In genomic region chr20:10551732-10552724, GRCh38 we compare ENCODE assay signal across 9 cellular contexts.
DNase-seq lines count a peak whose midpoint lies in the region; ATAC-seq, FAIRE-seq and TF ChIP-seq lines count a peak whose summit lies in the region.
"Had no signal": no experiment of that assay in that cellular context is flagged by ENCODE, and none has a peak within 500 bp of the region (broad histone marks: within the 10 kb centered on the region; RNA-seq: fewer than 3 reads in every experiment).

No MANE protein-coding gene starts in this region.

- no peaks in the 10 kb centered on the region for H3K36me3 ChIP-seq in H1 (ENCODE audit: control insufficient read depth in 2 of 4, insufficient read depth in 4 of 4, low read length in 3 of 4)

- 68% methylated on average over 8 of the region's 8 CpGs; no CpG with 5 or more reads in 1 of the 2 experiments for WGBS in H1 (ENCODE audit: extremely low coverage in 1 of 2, insufficient coverage in 1 of 2, insufficient read length in 1 of 2, insufficient replicate concordance in 2 of 2, low coverage in 1 of 2, low lambda C conversion rate in 2 of 2, missing lambda C conversion rate in 1 of 2), 2 experiments

- no peak overlapping the region for H3K23ac ChIP-seq in H1 (ENCODE audit: insufficient read length)

- no peak for TF ChIP-seq RAD21 in H1 (IDR thresholded peaks at IDR 0.05 in 1 of 2, conservative IDR thresholded peaks at IDR 0.05 in 1 of 2; ENCODE audit: low read depth in 2 of 2, low read length in 2 of 2)

- no peaks in the 10 kb centered on the region; the same call in 1 of the 2 replicates for H3K23me2 ChIP-seq in H1 (ENCODE audit: low read depth, low read length)

- H2AK5ac ChIP-seq in H1 (ENCODE audit: low read depth, low read length), result peak overlapping the region; percentile 83; the same call in 1 of the 2 replicates

- peak overlapping the region; percentile 81 for H4K5ac ChIP-seq in H1 (ENCODE audit: insufficient read length, low read depth, low read length)

- no peaks in the 10 kb centered on the region for H3K36me3 Mint-ChIP-seq in glutamatergic neuron (ENCODE audit: unreplicated experiment)

- H3K27ac ChIP-seq in H1 (ENCODE audit: low read depth, low read length), result 0 out of 2 replicates have a peak overlapping the region, but pooled peaks have one; percentile 3
- H3K27ac ChIP-seq in coronary artery, result peak overlapping the region in 1 of 2 donors; percentile 42
- H3K27ac ChIP-seq: KMS-11 had no signal

- TF ChIP-seq EP300 in H1 (IDR thresholded peaks at IDR 0.05; ENCODE audit: borderline replicate concordance in 1 of 2, low read depth in 2 of 2, low read length in 2 of 2), result no peak

- H3K9ac ChIP-seq in H1 (replicated peaks in 1 of 4; ENCODE audit: extremely low read depth in 1 of 4, low read depth in 3 of 4, low read length in 3 of 4), result no peak overlapping the region
- H3K9ac ChIP-seq: KMS-11 had no signal

- peaks cover 23% of the 10 kb centered on the region for H3K4me1 Mint-ChIP-seq in glutamatergic neuron (ENCODE audit: low read depth, unreplicated experiment)

- POLR2A ChIA-PET in H1 (lab: Charles Lee; ENCODE audit: partially characterized antibody), result no interaction called here

- no peak overlapping the region; the same call in 1 of the 2 replicates for H2BK5ac ChIP-seq in H1 (ENCODE audit: low read depth, low read length)

- H3K27ac Mint-ChIP-seq in glutamatergic neuron (ENCODE audit: unreplicated experiment), result no peak overlapping the region

- peaks cover 4% of the 10 kb centered on the region for H3K27me3 Mint-ChIP-seq in glutamatergic neuron (ENCODE audit: unreplicated experiment)

- no peaks in the 10 kb centered on the region for H3K27me3 ChIP-seq in H1 (replicated peaks in 1 of 4; ENCODE audit: control insufficient read depth in 3 of 4, extremely low read depth in 1 of 4, insufficient read depth in 3 of 4, low read length in 3 of 4)

- H3K4me3 ChIP-seq in H1 (ENCODE audit: extremely low read depth in 1 of 4, insufficient read depth in 2 of 4, low read depth in 3 of 4, low read length in 4 of 4), result peak overlapping the region in 1 of 4 experiments; percentile 8; a peak in 1 of 8 replicates
- no peak overlapping the region for H3K4me3 ChIP-seq in coronary artery

- ATAC-seq in GM18909 (IDR thresholded peaks at IDR 0.05; ENCODE audit: poor library complexity, unreplicated experiment), result peak; percentile 55
- ATAC-seq in HG03442 (IDR thresholded peaks at IDR 0.05; ENCODE audit: unreplicated experiment), result peak; percentile 78

- FAIRE-seq in H1 (lab: Jason Lieb, UNC), result peak; percentile 45

- H3K79me2 ChIP-seq in H1 (ENCODE audit: control insufficient read depth in 1 of 2, insufficient read depth in 2 of 2, low read length in 2 of 2), result no peaks in the 10 kb centered on the region

- peak overlapping the region; percentile 70 for H3K14ac ChIP-seq in H1 (ENCODE audit: insufficient read length)

- H4K20me1 ChIP-seq in H1 (replicated peaks in 1 of 2; ENCODE audit: control insufficient read depth in 1 of 2, insufficient read depth in 2 of 2, low read length in 2 of 2), result no peaks in the 10 kb centered on the region

- H2BK15ac ChIP-seq in H1 (ENCODE audit: low read length), result peak overlapping the region; percentile 18; the same call in 1 of the 2 replicates

- peak overlapping the region; percentile 17 to 38; a peak in 2 of 4 replicates for H3K4me2 ChIP-seq in H1 (ENCODE audit: insufficient read depth in 1 of 2, low read depth in 2 of 2, low read length in 2 of 2)
- H3K4me2 ChIP-seq: KMS-11 had no signal

- no peak for TF ChIP-seq CTCF in H1 (IDR thresholded peaks at IDR 0.05; ENCODE audit: control extremely low read depth in 1 of 3, insufficient read depth in 1 of 3, low read depth in 1 of 3, low read length in 3 of 3)
- TF ChIP-seq CTCF in coronary artery (IDR thresholded peaks at IDR 0.05), result no peak
- TF ChIP-seq CTCF in glutamatergic neuron (IDR thresholded peaks at IDR 0.05; ENCODE audit: partially characterized antibody, unreplicated experiment), result no peak

- H2BK12ac ChIP-seq in H1 (ENCODE audit: low read depth, low read length), result peak overlapping the region; percentile 62; the same call in 1 of the 2 replicates

- no peak overlapping the region for H3K56ac ChIP-seq in H1 (replicated peaks; ENCODE audit: insufficient read length, low read depth, low read length)

- no peak for TF ChIP-seq POLR2A in H1 (IDR thresholded peaks at IDR 0.05; ENCODE audit: control extremely low read depth in 1 of 2, low read depth in 2 of 2, low read length in 2 of 2)

- H2BK20ac ChIP-seq in H1 (ENCODE audit: low read length), result no peak overlapping the region; the same call in 1 of the 2 replicates

- no peak overlapping the region for H3K4me3 Mint-ChIP-seq in glutamatergic neuron (ENCODE audit: unreplicated experiment)

- H4K91ac ChIP-seq in H1 (replicated peaks; ENCODE audit: insufficient read length, low read length), result peak overlapping the region; percentile 92

- H4K8ac ChIP-seq in H1 (ENCODE audit: extremely low read depth, insufficient read depth, low read length), result no peak overlapping the region

- DNase-seq in Ammon's horn (ENCODE audit: low spot score), result peak; percentile 22
- peak in 1 of 2 experiments; percentile 17 for DNase-seq in H1 (ENCODE audit: low read depth in 1 of 2, low spot score in 2 of 2)
- DNase-seq in stimulated activated naive CD4-positive, alpha-beta T cell (lab: John Stamatoyannopoulos, UW), result no peak
- no peak for DNase-seq in coronary artery (ENCODE audit: low spot score)
- DNase-seq in glutamatergic neuron, result no peak
- no peak for DNase-seq in medulla oblongata (ENCODE audit: extremely low spot score)

- peaks cover 5% of the 10 kb centered on the region; the same call in 1 of the 2 replicates for H3K79me1 ChIP-seq in H1 (ENCODE audit: low read depth, low read length)

- peak overlapping the region; percentile 5 for H3K4ac ChIP-seq in H1 (replicated peaks; ENCODE audit: insufficient read length, low read depth, low read length)

- H3K9me3 ChIP-seq in H1 (ENCODE audit: insufficient read depth in 2 of 2, low read depth in 1 of 2, low read length in 1 of 2), result no peaks in the 10 kb centered on the region

- H3K18ac ChIP-seq in H1 (ENCODE audit: extremely low read depth, low read length), result peak overlapping the region; percentile 85

- peaks cover 6 to 15% (median 12%) of the 10 kb centered on the region in 4 experiments for H3K4me1 ChIP-seq in H1 (replicated peaks in 1 of 4; ENCODE audit: control insufficient read depth in 3 of 4, insufficient read depth in 4 of 4, low read length in 3 of 4)

- H2BK120ac ChIP-seq in H1 (replicated peaks; ENCODE audit: low read depth, low read length), result peak overlapping the region; percentile 60

- H3K9me3 Mint-ChIP-seq in glutamatergic neuron (ENCODE audit: unreplicated experiment), result peaks cover 2% of the 10 kb centered on the region

- no peak overlapping the region for H2AFZ ChIP-seq in H1 (ENCODE audit: low read length)

- CTCF ChIA-PET in H1 (lab: Charles Lee; ENCODE audit: partially characterized antibody), result interaction anchor here (0.7 to 2.3 kb wide), 20 partner anchors 12 to 934 kb away, joined by 3 to 13 read pairs (median 3); partner anchors contain the start of gene JAG1

TF ChIP-seq in H1, 55 proteins besides CTCF, POLR2A, EP300 and RAD21:
- peak; percentile 68 for TF ChIP-seq ASH2L (IDR thresholded peaks at IDR 0.05; ENCODE audit: low read length)
- no peak for TF ChIP-seq PHF8 (conservative IDR thresholded peaks at IDR 0.05; ENCODE audit: low read depth, low read length)
- no peak for TF ChIP-seq ATF3 (IDR thresholded peaks at IDR 0.05; ENCODE audit: insufficient read depth, low read depth, low read length)
